In the genomic region with DNA sequence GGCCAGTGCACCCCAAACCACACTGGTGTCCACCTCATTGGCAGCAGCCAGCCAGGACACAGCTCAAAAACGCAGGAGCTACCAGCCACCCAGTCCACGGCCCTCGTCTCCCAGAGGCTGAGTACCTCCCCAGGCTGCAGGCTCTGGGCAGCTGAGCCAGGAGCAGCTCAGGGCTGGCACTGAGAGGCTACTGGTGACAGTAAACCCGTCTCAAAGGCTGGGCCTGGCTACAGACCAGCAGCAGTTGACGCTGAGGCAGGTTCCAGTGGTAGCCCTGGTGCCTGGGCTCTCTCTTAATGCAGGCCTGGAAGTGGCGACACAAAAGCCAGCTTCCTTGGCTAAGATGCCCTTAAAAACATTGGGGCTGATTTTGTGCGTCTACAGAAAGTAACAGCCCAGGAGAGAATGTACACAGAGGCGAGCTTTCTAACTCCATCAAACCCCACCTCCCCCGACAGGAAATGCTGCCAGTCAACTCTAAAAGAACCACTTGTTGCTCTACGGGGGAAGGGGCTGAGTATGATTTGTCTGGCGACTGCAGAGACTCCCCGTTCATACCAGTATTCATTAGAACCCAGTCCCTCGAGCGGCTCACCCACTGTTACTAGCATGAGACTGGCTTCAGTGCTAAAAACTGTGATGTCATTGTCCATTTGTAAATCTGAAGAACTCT, we compare ENCODE assay signal across 9 cellular contexts.
DNase-seq lines count a peak whose midpoint lies in the region; ATAC-seq and TF ChIP-seq lines count a peak whose summit lies in the region.
"Had no signal": no experiment of that assay in that cellular context is flagged by ENCODE, and none has a peak within 500 bp of the region (broad histone marks: within the 10 kb centered on the region; RNA-seq: fewer than 3 reads in every experiment).

No MANE protein-coding gene starts in this region.

- no peaks in the 10 kb centered on the region for H3K79me2 ChIP-seq in H9 (ENCODE audit: insufficient read depth, low read length)

- no peak overlapping the region for H3K27ac ChIP-seq in H9 (ENCODE audit: insufficient read length, low read depth, low read length)

- H3K56ac ChIP-seq in H9 (ENCODE audit: insufficient read length, low read depth, low read length): no peak overlapping the region

- no CpG with 5 or more reads among the region's 14 CpGs for WGBS in H9 (ENCODE audit: extremely low coverage, insufficient read length, low lambda C conversion rate)

- H2BK5ac ChIP-seq in H9 (ENCODE audit: insufficient read length, low read length): no peak overlapping the region

- H4K20me1 ChIP-seq in H9 (ENCODE audit: control insufficient read depth, insufficient read depth, insufficient read length): no peaks in the 10 kb centered on the region

- H3K27me3 Mint-ChIP-seq in H9 (ENCODE audit: low read depth): no peaks in the 10 kb centered on the region; the same call in 1 of the 2 replicates
- H3K27me3 Mint-ChIP-seq in activated T-helper 17 cell treated with anti-CD3 and anti-CD28 coated beads, Interleukin-2, amount 50 U/mL, for 72 hours: no peaks in the 10 kb centered on the region

- H3K9me3 ChIP-seq in H9 (ENCODE audit: control insufficient read depth, low read depth, low read length): no peaks in the 10 kb centered on the region

- no peak overlapping the region for H4K5ac ChIP-seq in H9 (ENCODE audit: insufficient read length, low read depth, low read length)

- H3K9me3 Mint-ChIP-seq in H9: no peaks in the 10 kb centered on the region
- no peaks in the 10 kb centered on the region for H3K9me3 Mint-ChIP-seq in activated T-helper 17 cell treated with anti-CD3 and anti-CD28 coated beads, Interleukin-2, amount 50 U/mL, for 72 hours

- no peak overlapping the region for H2BK20ac ChIP-seq in H9 (ENCODE audit: low read depth, low read length, poor library complexity, severe bottlenecking)

- no peak for TF ChIP-seq CTCF in H9 (conservative IDR thresholded peaks at IDR 0.05)

- H3T11ph ChIP-seq in H9 (ENCODE audit: low read length): no peak overlapping the region

- no peak overlapping the region for H3K4ac ChIP-seq in H9 (ENCODE audit: low read depth, low read length)

- H2AFZ ChIP-seq in H9 (ENCODE audit: low read length): no peak overlapping the region

- no peaks in the 10 kb centered on the region for H3K79me1 ChIP-seq in H9 (ENCODE audit: insufficient read depth, low read depth, low read length, poor library complexity, severe bottlenecking)

- H3K36me3 Mint-ChIP-seq in H9 (ENCODE audit: insufficient read depth in 1 of 3, low read depth in 3 of 3): peaks cover 22 to 68% (median 67%) of the 10 kb centered on the region in 3 experiments; a peak in 6 of 7 replicates
- peaks cover 96% of the 10 kb centered on the region for H3K36me3 Mint-ChIP-seq in activated T-helper 17 cell treated with anti-CD3 and anti-CD28 coated beads, Interleukin-2, amount 50 U/mL, for 72 hours (ENCODE audit: low read depth)

- no peaks in the 10 kb centered on the region for H3K27me3 ChIP-seq in H9 (ENCODE audit: insufficient read depth, low read length)

- DNase-seq in H9 (no peak), left ventricle myocardium superior (peak; percentile 81), putamen (ENCODE audit: low spot score) (peak; percentile 39), COLO668 (lab: John Stamatoyannopoulos, UW; ENCODE audit: unreplicated experiment) (no peak)

- intact Hi-C loops in left ventricle myocardium superior (cut with micrococcal nuclease): no loop called here

- peak overlapping the region in 2 of 3 experiments; percentile 39 to 40; a peak in 3 of 7 replicates for H3K27ac Mint-ChIP-seq in H9
- peak overlapping the region; percentile 73 for H3K27ac Mint-ChIP-seq in activated T-helper 17 cell treated with anti-CD3 and anti-CD28 coated beads, Interleukin-2, amount 50 U/mL, for 72 hours

- H3K9ac ChIP-seq in H9 (ENCODE audit: extremely low read depth, insufficient read length, low read length): no peak overlapping the region

- H3K4me3 Mint-ChIP-seq in H9: no peak overlapping the region; a peak in 1 of 5 replicates
- H3K4me3 Mint-ChIP-seq in activated T-helper 17 cell treated with anti-CD3 and anti-CD28 coated beads, Interleukin-2, amount 50 U/mL, for 72 hours: no peak overlapping the region

- no peak overlapping the region for H4K8ac ChIP-seq in H9 (replicated peaks; ENCODE audit: insufficient read length, low read depth, low read length)

- H3K23ac ChIP-seq in H9 (ENCODE audit: insufficient read length, low read depth, low read length): no peak overlapping the region

- peaks cover 5% of the 10 kb centered on the region; the same call in 1 of the 2 replicates for H3K4me1 ChIP-seq in H9 (ENCODE audit: insufficient read depth, low read length)

- no peak overlapping the region for H4K91ac ChIP-seq in H9 (ENCODE audit: insufficient read length, low read depth, low read length)

- no peak overlapping the region for H2AK5ac ChIP-seq in H9 (ENCODE audit: insufficient read length, low read length)

- H2BK15ac ChIP-seq in H9 (ENCODE audit: low read depth, low read length): no peak overlapping the region

- ATAC-seq in activated T-helper 17 cell treated with anti-CD3 and anti-CD28 coated beads, Interleukin-2, amount 50 U/mL, for 72 hours (replicated peaks): no peak
- ATAC-seq in left ventricle myocardium superior (peak; percentile 71), GM21515 (IDR thresholded peaks at IDR 0.05; ENCODE audit: unreplicated experiment) (no peak), HG02571 (IDR thresholded peaks at IDR 0.05; ENCODE audit: unreplicated experiment) (no peak), HG02870 (IDR thresholded peaks at IDR 0.05; ENCODE audit: unreplicated experiment) (no peak)
- ATAC-seq: HCT116 had no signal

- peaks cover 26 to 36% of the 10 kb centered on the region in 2 experiments for H3K4me1 Mint-ChIP-seq in H9
- peaks cover 21% of the 10 kb centered on the region for H3K4me1 Mint-ChIP-seq in activated T-helper 17 cell treated with anti-CD3 and anti-CD28 coated beads, Interleukin-2, amount 50 U/mL, for 72 hours

- H3K23me2 ChIP-seq in H9 (ENCODE audit: insufficient read length, low read depth, low read length, poor library complexity, severe bottlenecking): no peaks in the 10 kb centered on the region

- H2BK12ac ChIP-seq in H9 (ENCODE audit: insufficient read length, low read depth, low read length): no peak overlapping the region

- H2BK120ac ChIP-seq in H9 (ENCODE audit: low read depth, low read length, poor library complexity, severe bottlenecking): no peak overlapping the region

- no peak overlapping the region for H3K18ac ChIP-seq in H9 (ENCODE audit: insufficient read length, low read depth, low read length)

- no peak overlapping the region for H3K4me2 ChIP-seq in H9 (ENCODE audit: insufficient read depth, insufficient read length, low read length)

- no peak overlapping the region for H3K14ac ChIP-seq in H9 (ENCODE audit: insufficient read depth, low read length)

Comparison
In these comparisons a context has a peak if more than half of its experiments do, and no peak if none do; other contexts are left out.
1. DNase-seq: peak in left ventricle myocardium superior (single experiment) and putamen (single experiment); none in H9 (single experiment) and COLO668 (single experiment).